11 cellular contexts compared by ENCODE assay signal in genomic region chr9:125332527-125332926, GRCh38.
A peak's percentile ranks its signal among the peaks of the same experiment; 100 is the strongest.
DNase-seq lines count a peak whose midpoint lies in the region; ATAC-seq and TF ChIP-seq lines count a peak whose summit lies in the region.
"Had no signal": no experiment of that assay in that cellular context is flagged by ENCODE, and none has a peak within 500 bp of the region (broad histone marks: within the 10 kb centered on the region; RNA-seq: fewer than 3 reads in every experiment).

No MANE protein-coding gene starts in this region.

- H3K27me3 ChIP-seq in upper lobe of left lung, result no peaks in the 10 kb centered on the region

- DNase-seq in activated T-cell treated with anti-CD3 and anti-CD28 coated beads for 48 hours (ENCODE audit: low read depth) (peak; percentile 31), activated T-cell treated with anti-CD3 and anti-CD28 coated beads for 4 hours (no peak), SIG-M5 treated with dmso at 0.1 percent for 504 hours (lab: John Stamatoyannopoulos, UW; ENCODE audit: unreplicated experiment) (peak; percentile 15), upper lobe of left lung (no peak)
- DNase-seq in stimulated activated CD8-positive, alpha-beta memory T cell treated with anti-CD3 and anti-CD28 coated beads, Interleukin-15, amount 100 ng/mL, for 48 hours (ENCODE audit: low read depth in 2 of 2), result peak; percentile 18 to 29

- TF ChIP-seq CTCF in upper lobe of left lung (IDR thresholded peaks at IDR 0.05), result no peak

- H3K36me3 ChIP-seq in upper lobe of left lung, result peaks cover 14 to 76% (median 54%) of the 10 kb centered on the region in 4 donors

- ATAC-seq in HG02642 (IDR thresholded peaks at IDR 0.05; ENCODE audit: poor library complexity, unreplicated experiment), result peak; percentile 80
- no peak for ATAC-seq in upper lobe of left lung (ENCODE audit: low FRiP score in 2 of 2)
- ATAC-seq in GM19328 (IDR thresholded peaks at IDR 0.05; ENCODE audit: unreplicated experiment), result no peak
- no peak for ATAC-seq in HG02763 (IDR thresholded peaks at IDR 0.05; ENCODE audit: unreplicated experiment)
- ATAC-seq: Panc1 had no signal

- WGBS in upper lobe of left lung, 2 donors, result 54 to 87% methylated on average over 3 of the region's 3 CpGs

- H3K4me3 ChIP-seq in upper lobe of left lung, result no peak overlapping the region
- H3K4me3 ChIP-seq: smooth muscle cell had no signal

- no peaks in the 10 kb centered on the region for H3K9me3 ChIP-seq in upper lobe of left lung

- no peak for TF ChIP-seq POLR2A in upper lobe of left lung (IDR thresholded peaks at IDR 0.05)

- peaks cover 0 to 11% (median 6%) of the 10 kb centered on the region in 4 donors for H3K4me1 ChIP-seq in upper lobe of left lung

- no peak overlapping the region for H3K27ac ChIP-seq in upper lobe of left lung
- H3K27ac ChIP-seq: epithelial cell of prostate had no signal

- no peak for TF ChIP-seq EP300 in upper lobe of left lung (IDR thresholded peaks at IDR 0.05)

Comparison
In these comparisons a context has a peak if more than half of its experiments do, and no peak if none do; other contexts are left out.
1. DNase-seq: peak in activated T-cell treated with anti-CD3 and anti-CD28 coated beads for 48 hours (single experiment), SIG-M5 treated with dmso at 0.1 percent for 504 hours (single experiment) and stimulated activated CD8-positive, alpha-beta memory T cell treated with anti-CD3 and anti-CD28 coated beads, Interleukin-15, amount 100 ng/mL, for 48 hours (2 of 2); none in activated T-cell treated with anti-CD3 and anti-CD28 coated beads for 4 hours (single experiment) and upper lobe of left lung (0 of 2).